In genomic region chr4:48748949-48749596, GRCh38 we compare ENCODE assay signal across 15 cellular contexts. TPM values are rescaled to one million over a fixed set of nuclear protein-coding genes. Genes with fewer than 3 reads are reported as not detected.
DNase-seq lines count a peak whose midpoint lies in the region; ATAC-seq and TF ChIP-seq lines count a peak whose summit lies in the region.
"Had no signal": no experiment of that assay in that cellular context is flagged by ENCODE, and none has a peak within 500 bp of the region (broad histone marks: within the 10 kb centered on the region; RNA-seq: fewer than 3 reads in every experiment).

No MANE protein-coding gene starts in this region.

- no peak overlapping the region for H3K4me3 ChIP-seq in A673 (ENCODE audit: low read depth, low read length, poor library complexity, severe bottlenecking)
- no peak overlapping the region for H3K4me3 ChIP-seq in endodermal cell (ENCODE audit: low read length)

- H3K4me1 ChIP-seq in A673 (ENCODE audit: insufficient read depth, low read length, poor library complexity, severe bottlenecking) (peaks cover 20% of the 10 kb centered on the region), H9 (ENCODE audit: insufficient read depth, low read length) (peaks cover 6% of the 10 kb centered on the region; the same call in 1 of the 2 replicates), endodermal cell (ENCODE audit: control insufficient read depth, insufficient read depth, low read length) (no peaks in the 10 kb centered on the region)

- no peak overlapping the region for H3K23ac ChIP-seq in H9 (ENCODE audit: insufficient read length, low read depth, low read length)

- H4K20me1 ChIP-seq in H9 (ENCODE audit: control insufficient read depth, insufficient read depth, insufficient read length): no peaks in the 10 kb centered on the region

- no peak overlapping the region for H2BK15ac ChIP-seq in H9 (ENCODE audit: low read depth, low read length)

- H3K56ac ChIP-seq in H9 (ENCODE audit: insufficient read length, low read depth, low read length): no peak overlapping the region

- H3K23me2 ChIP-seq in H9 (ENCODE audit: insufficient read length, low read depth, low read length, poor library complexity, severe bottlenecking): no peaks in the 10 kb centered on the region

- peaks cover 12% of the 10 kb centered on the region; the same call in 1 of the 2 replicates for H3K79me2 ChIP-seq in H9 (ENCODE audit: insufficient read depth, low read length)

- CTCF ChIA-PET in A673 (lab: Charles Lee): no interaction called here
- CTCF ChIA-PET in activated naive CD4-positive, alpha-beta T cell treated with anti-CD3 and anti-CD28 coated beads for 36 hours (lab: Charles Lee): no interaction called here

- H3K4me2 ChIP-seq in H9 (ENCODE audit: insufficient read depth, insufficient read length, low read length): no peak overlapping the region

- no TSS peak for BruUV-seq in A673 (replicated peaks; lab: Mats Ljungman, UMichigan)

- H3K9ac ChIP-seq in H9 (ENCODE audit: extremely low read depth, insufficient read length, low read length) (no peak overlapping the region), endodermal cell (ENCODE audit: extremely low read depth, low read length, poor library complexity, severe bottlenecking) (no peak overlapping the region)

- H3K36me3 ChIP-seq in A673 (ENCODE audit: insufficient read depth, low read length, poor library complexity, severe bottlenecking) (no peaks in the 10 kb centered on the region), endodermal cell (ENCODE audit: control insufficient read depth, insufficient read depth, low read length) (no peaks in the 10 kb centered on the region)

- no peak overlapping the region for H3K18ac ChIP-seq in H9 (ENCODE audit: insufficient read length, low read depth, low read length)

- no peak overlapping the region for H2BK120ac ChIP-seq in H9 (ENCODE audit: low read depth, low read length, poor library complexity, severe bottlenecking)

- H3K27ac ChIP-seq in A673 (ENCODE audit: low read depth, low read length, poor library complexity, severe bottlenecking) (no peak overlapping the region), H9 (ENCODE audit: insufficient read length, low read depth, low read length) (peak overlapping the region; percentile 14), endodermal cell (ENCODE audit: low read depth, low read length) (no peak overlapping the region)

- H3K27me3 Mint-ChIP-seq in H9 (ENCODE audit: low read depth) (no peaks in the 10 kb centered on the region), endodermal cell (ENCODE audit: insufficient read depth) (no peaks in the 10 kb centered on the region)
- no peaks in the 10 kb centered on the region for H3K27me3 Mint-ChIP-seq in activated naive CD4-positive, alpha-beta T cell treated with anti-CD3 and anti-CD28 coated beads for 36 hours (ENCODE audit: low read depth)

- H3K9me3 ChIP-seq in A673 (ENCODE audit: low read depth, low read length, poor library complexity, severe bottlenecking) (no peaks in the 10 kb centered on the region), H9 (ENCODE audit: control insufficient read depth, low read depth, low read length) (no peaks in the 10 kb centered on the region), endodermal cell (ENCODE audit: control insufficient read depth, low read length) (peaks cover 8% of the 10 kb centered on the region)

- peaks cover 7 to 19% (median 17%) of the 10 kb centered on the region in 3 experiments for H3K36me3 Mint-ChIP-seq in H9 (ENCODE audit: insufficient read depth in 1 of 3, low read depth in 3 of 3)
- peaks cover 21% of the 10 kb centered on the region for H3K36me3 Mint-ChIP-seq in endodermal cell (ENCODE audit: low read depth)
- H3K36me3 Mint-ChIP-seq in activated naive CD4-positive, alpha-beta T cell treated with anti-CD3 and anti-CD28 coated beads for 36 hours (ENCODE audit: low read depth): no peaks in the 10 kb centered on the region

- H2AK5ac ChIP-seq in H9 (ENCODE audit: insufficient read length, low read length): no peak overlapping the region

- H3K4me1 Mint-ChIP-seq in H9 (peaks cover 21 to 28% of the 10 kb centered on the region in 2 experiments), endodermal cell (peaks cover 24% of the 10 kb centered on the region)
- H3K4me1 Mint-ChIP-seq in activated naive CD4-positive, alpha-beta T cell treated with anti-CD3 and anti-CD28 coated beads for 36 hours (ENCODE audit: low read depth): peaks cover 81% of the 10 kb centered on the region

- no peak overlapping the region for H3T11ph ChIP-seq in H9 (ENCODE audit: low read length)

- POLR2A ChIA-PET in A673 (lab: Charles Lee; ENCODE audit: low non-redundant PET): no interaction called here

- H2AFZ ChIP-seq in H9 (ENCODE audit: low read length): no peak overlapping the region

- DNase-seq in A673 (ENCODE audit: low spot score) (peak; percentile 4), H9 (no peak), endodermal cell (no peak), kidney tubule cell (ENCODE audit: low spot score) (peak; percentile 27), pons (ENCODE audit: low spot score) (no peak), NCI-H1105 (lab: John Stamatoyannopoulos, UW) (no peak)
- no peak for DNase-seq in activated naive CD4-positive, alpha-beta T cell treated with anti-CD3 and anti-CD28 coated beads for 36 hours
- DNase-seq: Calu3, GOT3, NCI-H1694 treated with DMSO at 0.1 percent for 48 hours, NCI-H526, OCI-M1, substantia nigra, T-helper 9 cell had no signal

- no peak overlapping the region for H3K4ac ChIP-seq in H9 (ENCODE audit: low read depth, low read length)

- peaks cover 10% of the 10 kb centered on the region for H3K79me1 ChIP-seq in H9 (ENCODE audit: insufficient read depth, low read depth, low read length, poor library complexity, severe bottlenecking)

- H4K91ac ChIP-seq in H9 (ENCODE audit: insufficient read length, low read depth, low read length): no peak overlapping the region

- TF ChIP-seq CTCF in A673 (conservative IDR thresholded peaks at IDR 0.05; ENCODE audit: low read depth, low read length): no peak
- no peak for TF ChIP-seq CTCF in H9 (conservative IDR thresholded peaks at IDR 0.05)
- no peak for TF ChIP-seq CTCF in endodermal cell (conservative IDR thresholded peaks at IDR 0.05)

- H3K14ac ChIP-seq in H9 (ENCODE audit: insufficient read depth, low read length): peak overlapping the region; percentile 51; the same call in 1 of the 2 replicates

- H3K9me3 Mint-ChIP-seq in H9 (peaks cover 13% of the 10 kb centered on the region in 2 experiments), endodermal cell (peaks cover 19% of the 10 kb centered on the region)
- H3K9me3 Mint-ChIP-seq in activated naive CD4-positive, alpha-beta T cell treated with anti-CD3 and anti-CD28 coated beads for 36 hours: no peaks in the 10 kb centered on the region

- no peak overlapping the region for H2BK20ac ChIP-seq in H9 (ENCODE audit: low read depth, low read length, poor library complexity, severe bottlenecking)

- no peak overlapping the region for H4K8ac ChIP-seq in H9 (replicated peaks; ENCODE audit: insufficient read length, low read depth, low read length)

- H3K27me3 ChIP-seq in A673 (replicated peaks; ENCODE audit: insufficient read depth, low read depth, low read length, poor library complexity) (no peaks in the 10 kb centered on the region), H9 (ENCODE audit: insufficient read depth, low read length) (no peaks in the 10 kb centered on the region), endodermal cell (ENCODE audit: control insufficient read depth, insufficient read depth, low read length, poor library complexity, severe bottlenecking) (no peaks in the 10 kb centered on the region)

- intact Hi-C loops in A673 (cut with micrococcal nuclease; ENCODE audit: unreplicated experiment): no loop called here
- intact Hi-C loops in activated naive CD4-positive, alpha-beta T cell treated with anti-CD3 and anti-CD28 coated beads for 36 hours (cut with micrococcal nuclease): no loop called here

- H4K5ac ChIP-seq in H9 (ENCODE audit: insufficient read length, low read depth, low read length): no peak overlapping the region

- H3K27ac Mint-ChIP-seq in H9 (peak overlapping the region; percentile 4 to 75 (median 17); a peak in 5 of 7 replicates), endodermal cell (peak overlapping the region; percentile 54)
- no peak overlapping the region for H3K27ac Mint-ChIP-seq in activated naive CD4-positive, alpha-beta T cell treated with anti-CD3 and anti-CD28 coated beads for 36 hours

- H2BK12ac ChIP-seq in H9 (ENCODE audit: insufficient read length, low read depth, low read length): no peak overlapping the region

- H3K4me3 Mint-ChIP-seq in H9: no peak overlapping the region
- no peak overlapping the region for H3K4me3 Mint-ChIP-seq in endodermal cell
- no peak overlapping the region for H3K4me3 Mint-ChIP-seq in activated naive CD4-positive, alpha-beta T cell treated with anti-CD3 and anti-CD28 coated beads for 36 hours

- no peak overlapping the region for H2BK5ac ChIP-seq in H9 (ENCODE audit: insufficient read length, low read length)

- WGBS in H9 (ENCODE audit: extremely low coverage, insufficient read length, low lambda C conversion rate): no CpG with 5 or more reads among the region's 11 CpGs
- WGBS in endodermal cell (ENCODE audit: insufficient coverage in 1 of 2, insufficient read length in 1 of 2), 2 experiments: 90 to 92% methylated on average over 9 to 11 of the region's 11 CpGs

- no peak for ATAC-seq in HG03442 (IDR thresholded peaks at IDR 0.05; ENCODE audit: unreplicated experiment)

RNA-seq across cellular contexts. Expression of gene FRYL, which starts 31.0 kb away (rescaled TPM):
- 43.1 and 47.6 TPM in 2 replicates for total RNA-seq in A673 (2021)
- total RNA-seq in H9 (2021): 25.8 and 31.5 TPM in 2 replicates
- total RNA-seq in endodermal cell: 10 to 100 TPM; 56.5 to 62.6 TPM
- polyA plus RNA-seq in endodermal cell (2013, experiment 1 of 2): 33.2 TPM
- 34.4 TPM for polyA plus RNA-seq in endodermal cell (2013, experiment 2 of 2)
- total RNA-seq in activated naive CD4-positive, alpha-beta T cell treated with anti-CD3 and anti-CD28 coated beads for 36 hours: 10 to 100 TPM; 44.8 to 54.2 TPM

Comparison
In these comparisons a context has a peak if more than half of its experiments do, and no peak if none do; other contexts are left out.
1. DNase-seq: peak in A673 (single experiment) and kidney tubule cell (single experiment); none in H9 (single experiment), endodermal cell (single experiment), pons (single experiment), activated naive CD4-positive, alpha-beta T cell treated with anti-CD3 and anti-CD28 coated beads for 36 hours (single experiment) and NCI-H1105 (single experiment).